8 cellular contexts compared by ENCODE assay signal in genomic region chr12:27940756-27941402, GRCh38. TPM values are rescaled to one million over a fixed set of nuclear protein-coding genes. Genes with fewer than 3 reads are reported as not detected.
A peak's percentile ranks its signal among the peaks of the same experiment; 100 is the strongest.
DNase-seq lines count a peak whose midpoint lies in the region; ATAC-seq, FAIRE-seq and TF ChIP-seq lines count a peak whose summit lies in the region.

No MANE protein-coding gene starts in this region.

- H3K4me3 ChIP-seq in body of pancreas = no peak overlapping the region

- FAIRE-seq in TTC549 (lab: Jason Lieb, UNC) = peak; percentile 68

- no peak overlapping the region for H3K27ac ChIP-seq in body of pancreas

- WGBS in body of pancreas, 2 donors = 16 to 31% methylated on average over 4 of the region's 4 CpGs

- no peaks in the 10 kb centered on the region for H3K9me3 ChIP-seq in body of pancreas

- no peaks in the 10 kb centered on the region for H3K36me3 ChIP-seq in body of pancreas (replicated peaks in 1 of 2; ENCODE audit: insufficient read depth in 1 of 2, low read depth in 2 of 2)

- H3K27me3 ChIP-seq in body of pancreas = no peaks in the 10 kb centered on the region

- H3K4me1 ChIP-seq in body of pancreas = no peaks in the 10 kb centered on the region

- no peak for TF ChIP-seq POLR2A in body of pancreas (IDR thresholded peaks at IDR 0.05)

- ATAC-seq in HG02943 (IDR thresholded peaks at IDR 0.05; ENCODE audit: low read depth, unreplicated experiment) (peak; percentile 93), body of pancreas (peak; percentile 82)

- DNase-seq in NCI-H510A treated with DMSO at 0.1 percent for 48 hours (lab: John Stamatoyannopoulos, UW) (peak; percentile 39), NCI-H510A (lab: John Stamatoyannopoulos, UW) (no peak), NCI-H2029 treated with DMSO at 0.1 percent for 48 hours (lab: John Stamatoyannopoulos, UW) (peak; percentile 50), body of pancreas (peak; percentile 76 to 88 (median 82)), iPS-NIHi11 (ENCODE audit: low spot score) (peak; percentile 75)
- DNase-seq in stimulated activated CD4-positive, alpha-beta T cell treated with anti-CD3 and anti-CD28 coated beads, Interleukin-15, amount 100 ng/mL, for 24 hours = peak; percentile 83

- intact Hi-C loops in body of pancreas (cut with DNase I) = no loop called here

- peak; percentile 36 to 92 (median 75) for TF ChIP-seq CTCF in body of pancreas (IDR thresholded peaks at IDR 0.05)

RNA-seq across cellular contexts. Expression of gene PTHLH, which starts 31.7 kb away (rescaled TPM):
- total RNA-seq in body of pancreas = under 1 TPM in 1 of 2 donors, not detected in 1; 0.78 TPM
